ENCODE assay signal across 9 cellular contexts in genomic region chr6:24909281-24910216, GRCh38. TPM values are rescaled to one million over a fixed set of nuclear protein-coding genes. Genes with fewer than 3 reads are reported as not detected.
DNase-seq lines count a peak whose midpoint lies in the region; ATAC-seq and TF ChIP-seq lines count a peak whose summit lies in the region.
"Had no signal": no experiment of that assay in that cellular context is flagged by ENCODE, and none has a peak within 500 bp of the region (broad histone marks: within the 10 kb centered on the region; RNA-seq: fewer than 3 reads in every experiment).

No MANE protein-coding gene starts in this region.

- H3K9ac ChIP-seq in OCI-LY1 (ENCODE audit: low read length), result peak overlapping the region; percentile 83

- H3K4me2 ChIP-seq in OCI-LY1 (ENCODE audit: low read length), result peak overlapping the region; percentile 95

- no peak; the same call in 1 of the 2 replicates for TF ChIP-seq CTCF in OCI-LY1 (IDR thresholded peaks at IDR 0.05; ENCODE audit: low read length)
- no peak for TF ChIP-seq CTCF in fibroblast of villous mesenchyme (IDR thresholded peaks at IDR 0.05; ENCODE audit: insufficient read depth, low read depth, low read length)
- TF ChIP-seq CTCF in body of pancreas (IDR thresholded peaks at IDR 0.05), result no peak

- ATAC-seq in GM18867 (IDR thresholded peaks at IDR 0.05; ENCODE audit: unreplicated experiment), result no peak
- no peak for ATAC-seq in body of pancreas
- ATAC-seq in HG02798 (IDR thresholded peaks at IDR 0.05; ENCODE audit: poor library complexity, unreplicated experiment), result no peak

- 57 to 62% methylated on average over 20 of the region's 20 CpGs for WGBS in body of pancreas, 2 donors

- no peaks in the 10 kb centered on the region for H3K9me2 ChIP-seq in OCI-LY1 (ENCODE audit: low read depth, low read length)

- H3K4me1 ChIP-seq in OCI-LY1 (ENCODE audit: insufficient read depth, low read length, severe bottlenecking) (peaks cover 47% of the 10 kb centered on the region), body of pancreas (peaks cover 16% of the 10 kb centered on the region)

- peak overlapping the region; percentile 82 for H3K4me3 ChIP-seq in OCI-LY1 (ENCODE audit: low read depth, low read length, poor library complexity, severe bottlenecking)
- H3K4me3 ChIP-seq in fibroblast of villous mesenchyme (ENCODE audit: low read depth, low read length), result peak overlapping the region; percentile 63
- H3K4me3 ChIP-seq in body of pancreas, result no peak overlapping the region

- intact Hi-C loops in body of pancreas (cut with DNase I), result no loop called here

- peak; percentile 55 for DNase-seq in EH (ENCODE audit: low read depth)
- no peak for DNase-seq in fibroblast of villous mesenchyme (ENCODE audit: low read depth)
- DNase-seq in putamen (ENCODE audit: low spot score), result peak; percentile 60
- no peak for DNase-seq in body of pancreas
- DNase-seq in Ammon's horn (ENCODE audit: low spot score), result no peak
- DNase-seq: NCI-H2081 treated with DMSO at 0.1 percent for 48 hours had no signal

- H3K79me2 ChIP-seq in OCI-LY1 (ENCODE audit: insufficient read depth, low read length), result 0 out of 2 replicates have a peak, but pooled peaks cover 3% of the 10 kb centered on the region

- no peak for TF ChIP-seq POLR2A in body of pancreas (IDR thresholded peaks at IDR 0.05)

- H3K9me3 ChIP-seq in OCI-LY1 (ENCODE audit: low read length) (no peaks in the 10 kb centered on the region), body of pancreas (no peaks in the 10 kb centered on the region)

- no peaks in the 10 kb centered on the region for H3K27me3 ChIP-seq in OCI-LY1 (ENCODE audit: insufficient read depth, low read length)
- peaks cover 0 to 14% of the 10 kb centered on the region in 2 donors for H3K27me3 ChIP-seq in body of pancreas

- no peaks in the 10 kb centered on the region for H3F3A ChIP-seq in OCI-LY1 (ENCODE audit: insufficient read depth, low read length)

- peak overlapping the region; percentile 84 for H3K27ac ChIP-seq in OCI-LY1 (ENCODE audit: low read depth, low read length, poor library complexity, severe bottlenecking)
- H3K27ac ChIP-seq in body of pancreas, result peak overlapping the region in 1 of 4 donors; percentile 8

- no peaks in the 10 kb centered on the region for H4K20me1 ChIP-seq in OCI-LY1 (ENCODE audit: insufficient read depth, low read length)

- H3K36me3 ChIP-seq in OCI-LY1 (ENCODE audit: insufficient read depth, low read length) (no peaks in the 10 kb centered on the region), body of pancreas (replicated peaks in 1 of 2; ENCODE audit: insufficient read depth in 1 of 2, low read depth in 2 of 2) (no peaks in the 10 kb centered on the region)

- no peak overlapping the region for H2AFZ ChIP-seq in OCI-LY1 (ENCODE audit: low read length)

RNA-seq across cellular contexts. Expression of gene RIPOR2, which starts 26.2 kb away (rescaled TPM):
- total RNA-seq in fibroblast of villous mesenchyme, result 5.2 and 15.8 TPM in 2 replicates
- 1 to 10 TPM; 1.3 to 1.6 TPM for total RNA-seq in body of pancreas

Comparison
In these comparisons a context has a peak if more than half of its experiments do, and no peak if none do; other contexts are left out.
1. DNase-seq: peak in EH (single experiment) and putamen (single experiment); none in fibroblast of villous mesenchyme (single experiment), body of pancreas (0 of 4) and Ammon's horn (single experiment).
2. H3K4me3 ChIP-seq: peak in OCI-LY1 (single experiment) and fibroblast of villous mesenchyme (single experiment); none in body of pancreas (0 of 2).